ENCODE assay signal across 10 cellular contexts in the genomic region with DNA sequence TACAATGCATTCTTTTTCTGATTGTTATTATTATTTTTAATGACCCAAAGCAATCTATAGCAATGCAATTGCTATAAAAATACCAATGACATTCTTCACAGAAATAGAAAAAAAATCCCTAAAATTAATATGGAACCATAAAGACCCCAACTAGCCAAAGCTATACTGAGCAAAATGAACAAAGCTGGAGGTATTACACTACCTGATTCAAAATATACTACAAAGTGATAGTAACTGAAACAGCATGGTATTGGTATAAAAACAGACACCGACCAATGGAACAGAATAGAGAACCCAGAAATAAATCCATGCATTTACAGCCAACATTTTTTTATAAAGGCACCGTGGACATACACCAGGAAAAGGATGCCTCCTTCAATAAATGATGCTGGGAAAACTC.
DNase-seq lines count a peak whose midpoint lies in the region; ATAC-seq and TF ChIP-seq lines count a peak whose summit lies in the region.
"Had no signal": no experiment of that assay in that cellular context is flagged by ENCODE, and none has a peak within 500 bp of the region (broad histone marks: within the 10 kb centered on the region; RNA-seq: fewer than 3 reads in every experiment).

No MANE protein-coding gene starts in this region.

- H3K36me3 ChIP-seq in ES-I3 (ENCODE audit: insufficient read depth, low read length) (no peaks in the 10 kb centered on the region), hepatocyte (replicated peaks; ENCODE audit: insufficient read depth, low read depth) (no peaks in the 10 kb centered on the region), skeletal muscle satellite cell (ENCODE audit: insufficient read depth, low read length) (no peaks in the 10 kb centered on the region), BE2C (no peaks in the 10 kb centered on the region)
- H3K36me3 ChIP-seq: cardiac muscle cell had no signal

- peak overlapping the region; percentile 62 for H3K9ac ChIP-seq in ES-I3 (ENCODE audit: low read depth, low read length)
- H3K9ac ChIP-seq in skeletal muscle satellite cell (ENCODE audit: low read depth, low read length) = peak overlapping the region; percentile 81

- H3K9me3 ChIP-seq in ES-I3 (ENCODE audit: control insufficient read depth, insufficient read depth, low read length) (no peaks in the 10 kb centered on the region; the same call in 1 of the 2 replicates), hepatocyte (ENCODE audit: low read depth) (no peaks in the 10 kb centered on the region), skeletal muscle satellite cell (replicated peaks; ENCODE audit: low read length) (no peaks in the 10 kb centered on the region), BE2C (no peaks in the 10 kb centered on the region)

- DNase-seq in activated CD4-positive, alpha-beta memory T cell treated with anti-CD3 and anti-CD28 coated beads for 36 hours = no peak
- DNase-seq in hepatocyte (ENCODE audit: low spot score) (no peak), foreskin melanocyte (no peak), BE2C (no peak), SHP77 treated with DMSO at 0.1 percent for 48 hours (lab: John Stamatoyannopoulos, UW) (no peak)
- DNase-seq in activated CD8-positive, alpha-beta memory T cell treated with anti-CD3 and anti-CD28 coated beads, Interleukin-2, amount 10 ng/mL, durations not matched to agents 7 days and 5 days = no peak
- DNase-seq: NCI-H1694 treated with DMSO at 0.1 percent for 48 hours had no signal

- peaks cover 10% of the 10 kb centered on the region for H3K9me3 Mint-ChIP-seq in activated CD4-positive, alpha-beta memory T cell treated with anti-CD3 and anti-CD28 coated beads for 36 hours
- H3K9me3 Mint-ChIP-seq in activated CD8-positive, alpha-beta memory T cell treated with anti-CD3 and anti-CD28 coated beads, Interleukin-2, amount 10 ng/mL, durations not matched to agents 7 days and 5 days (ENCODE audit: low read depth) = peaks cover 2% of the 10 kb centered on the region

- no peak for ATAC-seq in activated CD8-positive, alpha-beta memory T cell treated with anti-CD3 and anti-CD28 coated beads, Interleukin-2, amount 10 ng/mL, durations not matched to agents 7 days and 5 days

- H3K4me3 ChIP-seq in hepatocyte (no peak overlapping the region), skeletal muscle satellite cell (ENCODE audit: low read length) (peak overlapping the region; percentile 47), BE2C (ENCODE audit: low read depth, low read length) (no peak overlapping the region)
- H3K4me3 ChIP-seq: cardiac muscle cell had no signal

- peak overlapping the region; percentile 97 for H3K27ac Mint-ChIP-seq in activated CD4-positive, alpha-beta memory T cell treated with anti-CD3 and anti-CD28 coated beads for 36 hours
- H3K27ac Mint-ChIP-seq in activated CD8-positive, alpha-beta memory T cell treated with anti-CD3 and anti-CD28 coated beads, Interleukin-2, amount 10 ng/mL, durations not matched to agents 7 days and 5 days = no peak overlapping the region

- no peak for TF ChIP-seq CTCF in hepatocyte (IDR thresholded peaks at IDR 0.05; ENCODE audit: poor library complexity)
- TF ChIP-seq CTCF in BE2C (IDR thresholded peaks at IDR 0.05; ENCODE audit: low read depth, low read length) = no peak

- H3K4me2 ChIP-seq in hepatocyte (peak overlapping the region; percentile 60), skeletal muscle satellite cell (ENCODE audit: low read length) (peak overlapping the region; percentile 79)

- POLR2A ChIA-PET in activated CD4-positive, alpha-beta memory T cell treated with anti-CD3 and anti-CD28 coated beads for 36 hours (lab: Charles Lee) = interaction anchor here (2.6 to 3.0 kb wide), 2 partner anchors 59 to 67 kb away, joined by 16 to 67 read pairs; a partner anchor contains a TSS

- WGBS in hepatocyte (ENCODE audit: low lambda C conversion rate, missing lambda C conversion rate) = 98% methylated on average over 2 of the region's 2 CpGs

- H3K4me3 Mint-ChIP-seq in activated CD4-positive, alpha-beta memory T cell treated with anti-CD3 and anti-CD28 coated beads for 36 hours = peak overlapping the region; percentile 73
- no peak overlapping the region for H3K4me3 Mint-ChIP-seq in activated CD8-positive, alpha-beta memory T cell treated with anti-CD3 and anti-CD28 coated beads, Interleukin-2, amount 10 ng/mL, durations not matched to agents 7 days and 5 days

- no peaks in the 10 kb centered on the region for H3K9me2 ChIP-seq in hepatocyte (replicated peaks; ENCODE audit: insufficient read depth)

- intact Hi-C loops in activated CD4-positive, alpha-beta memory T cell treated with anti-CD3 and anti-CD28 coated beads for 36 hours (cut with micrococcal nuclease) = loop anchor here (2.0 to 10.0 kb wide), 5 partner anchors 30 to 1914 kb away; a partner anchor contains a TSS

- CTCF ChIA-PET in activated CD4-positive, alpha-beta memory T cell treated with anti-CD3 and anti-CD28 coated beads for 36 hours (lab: Charles Lee) = interaction anchor here (1.4 to 1.7 kb wide), 2 partner anchors 57 to 71 kb away, joined by 5 to 7 read pairs; no protein-coding TSS in a partner anchor
- CTCF ChIA-PET in activated CD8-positive, alpha-beta memory T cell treated with anti-CD3 and anti-CD28 coated beads, Interleukin-2, amount 10 ng/mL, durations not matched to agents 7 days and 5 days (lab: Charles Lee) = interaction anchor here (1.2 to 2.0 kb wide), 4 partner anchors 11 to 60 kb away, joined by 3 to 7 read pairs (median 4); a partner anchor contains a TSS

- no peaks in the 10 kb centered on the region for H4K20me1 ChIP-seq in hepatocyte (ENCODE audit: insufficient read depth, poor library complexity, severe bottlenecking)

- H3K79me2 ChIP-seq in hepatocyte = no peaks in the 10 kb centered on the region

- H3K27ac ChIP-seq in hepatocyte = peak overlapping the region; percentile 96

- no peaks in the 10 kb centered on the region for H3K36me3 Mint-ChIP-seq in activated CD4-positive, alpha-beta memory T cell treated with anti-CD3 and anti-CD28 coated beads for 36 hours
- H3K36me3 Mint-ChIP-seq in activated CD8-positive, alpha-beta memory T cell treated with anti-CD3 and anti-CD28 coated beads, Interleukin-2, amount 10 ng/mL, durations not matched to agents 7 days and 5 days = peaks cover 4% of the 10 kb centered on the region

- H3K27me3 ChIP-seq in hepatocyte (no peaks in the 10 kb centered on the region), skeletal muscle satellite cell (ENCODE audit: control insufficient read depth, insufficient read depth, low read length) (no peaks in the 10 kb centered on the region), BE2C (no peaks in the 10 kb centered on the region)
- H3K27me3 ChIP-seq: cardiac muscle cell had no signal

- H3K4me1 Mint-ChIP-seq in activated CD4-positive, alpha-beta memory T cell treated with anti-CD3 and anti-CD28 coated beads for 36 hours (ENCODE audit: low read depth) = peaks cover 32% of the 10 kb centered on the region
- H3K4me1 Mint-ChIP-seq in activated CD8-positive, alpha-beta memory T cell treated with anti-CD3 and anti-CD28 coated beads, Interleukin-2, amount 10 ng/mL, durations not matched to agents 7 days and 5 days = peaks cover 27% of the 10 kb centered on the region

- no peak overlapping the region for H2AFZ ChIP-seq in hepatocyte

- H3K27me3 Mint-ChIP-seq in activated CD4-positive, alpha-beta memory T cell treated with anti-CD3 and anti-CD28 coated beads for 36 hours = peaks cover 2% of the 10 kb centered on the region
- no peaks in the 10 kb centered on the region for H3K27me3 Mint-ChIP-seq in activated CD8-positive, alpha-beta memory T cell treated with anti-CD3 and anti-CD28 coated beads, Interleukin-2, amount 10 ng/mL, durations not matched to agents 7 days and 5 days

- H3K4me1 ChIP-seq in ES-I3 (ENCODE audit: insufficient read depth, low read length) (peaks cover 44% of the 10 kb centered on the region), hepatocyte (ENCODE audit: insufficient read depth) (peaks cover 35% of the 10 kb centered on the region), skeletal muscle satellite cell (ENCODE audit: control insufficient read depth, insufficient read depth, low read length) (peaks cover 40% of the 10 kb centered on the region), BE2C (peaks cover 5% of the 10 kb centered on the region; the same call in 1 of the 2 replicates)
